Comparison of ENCODE assay signal across 8 cellular contexts in genomic region chr22:20702546-20703413, GRCh38.
DNase-seq lines count a peak whose midpoint lies in the region; ATAC-seq and TF ChIP-seq lines count a peak whose summit lies in the region.
"Not testable (repeated sequence)": the region's sequence is repeated elsewhere in the genome, so short reads cannot be mapped to it uniquely, and the experiment has no call there.

No MANE protein-coding gene starts in this region.

- peak overlapping the region; percentile 51 for H3K4me3 ChIP-seq in kidney epithelial cell (ENCODE audit: low read depth, low read length)

- TF ChIP-seq CTCF in kidney epithelial cell (IDR thresholded peaks at IDR 0.05; ENCODE audit: insufficient read depth, low read length, poor library complexity, severe bottlenecking): not testable (repeated sequence)

- H3K27me3 ChIP-seq in kidney epithelial cell (ENCODE audit: control insufficient read depth, insufficient read depth, low read length): not testable (repeated sequence)

- ATAC-seq in HG03354 (IDR thresholded peaks at IDR 0.05; ENCODE audit: poor library complexity, severe bottlenecking, unreplicated experiment): peak; percentile 84
- ATAC-seq in activated CD4-positive, CD25-positive, alpha-beta regulatory T cell treated with anti-CD3 and anti-CD28 coated beads, Interleukin-2, amount 50 U/mL, for 24 hours: peak; percentile 80 to 82

- DNase-seq in AG20443 (ENCODE audit: low spot score) (peak; percentile 95), NCI-H446 (lab: John Stamatoyannopoulos, UW) (peak; percentile 24 to 94), cerebellar nuclear complex (lab: John Stamatoyannopoulos, UW) (peak; percentile 51 to 63), kidney epithelial cell (ENCODE audit: low read depth) (peak; percentile 68)
- DNase-seq in stimulated activated CD4-positive, alpha-beta T cell treated with anti-CD3 and anti-CD28 coated beads, Interleukin-15, amount 100 ng/mL, for 48 hours (ENCODE audit: low read depth in 2 of 2): peak; percentile 96

- TF ChIP-seq POLR2A in GM19099 (IDR thresholded peaks at IDR 0.05; ENCODE audit: extremely low read depth, insufficient read length, low read depth): peak; percentile 38

- H3K36me3 ChIP-seq in kidney epithelial cell (ENCODE audit: control insufficient read depth, insufficient read depth, low read length): not testable (repeated sequence)

Comparison
In these comparisons a context has a peak if more than half of its experiments do, and no peak if none do; other contexts are left out.
1. Peak in every context shown above with its lines: DNase-seq, ATAC-seq and H3K4me3 ChIP-seq.